In the genomic region with DNA sequence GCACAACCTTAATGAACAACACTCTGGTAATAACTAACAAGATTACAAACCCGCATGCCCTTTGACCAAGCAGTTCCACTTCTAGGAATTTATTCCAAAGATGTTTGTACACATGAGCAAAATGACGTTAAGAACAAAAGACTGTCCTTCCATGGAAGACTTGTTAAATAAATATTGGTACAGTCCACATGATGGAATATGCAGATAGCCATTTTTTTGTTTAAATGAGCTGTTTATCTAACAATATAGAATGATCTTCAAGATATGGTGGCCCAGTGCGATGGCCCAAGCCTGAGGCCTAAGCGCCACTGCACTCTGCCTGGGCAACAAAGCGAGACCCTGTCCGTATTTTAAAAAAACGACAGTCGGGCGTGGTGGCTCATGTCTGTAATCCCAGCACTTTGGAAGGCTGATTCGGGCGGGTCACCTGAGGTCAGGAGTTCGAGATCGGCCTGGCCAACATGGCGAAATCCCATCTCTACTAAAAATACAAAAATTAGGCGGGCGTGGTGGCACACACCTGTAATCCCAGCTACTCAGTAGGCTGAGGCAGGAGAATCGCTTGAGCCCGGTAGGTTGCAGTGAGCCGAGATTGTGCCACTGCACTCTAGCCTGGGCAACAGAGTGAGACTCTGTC, we compare ENCODE assay signal across 1 cellular context.
TF ChIP-seq lines count a peak whose summit lies in the region.

No MANE protein-coding gene starts in this region.

TF ChIP-seq in HepG2, 621 proteins besides CTCF, POLR2A, EP300 and RAD21 (continued from another document and continues in another):
- TF ChIP-seq NCOA2 (CRISPR knock-in tag; IDR thresholded peaks at IDR 0.05) (peak; percentile 91), ZMYM3 (CRISPR knock-in tag; IDR thresholded peaks at IDR 0.05) (peak; percentile 92), ZNF766 (CRISPR knock-in tag; IDR thresholded peaks at IDR 0.05; ENCODE audit: borderline replicate concordance) (no peak), MEIS2 (CRISPR knock-in tag; IDR thresholded peaks at IDR 0.05) (peak; percentile 45), TFAP4 (IDR thresholded peaks at IDR 0.05; ENCODE audit: borderline replicate concordance, low read depth) (peak; percentile 82; the same call in 1 of the 2 replicates), KDM3A (CRISPR knock-in tag; IDR thresholded peaks at IDR 0.05; ENCODE audit: low read depth) (peak; percentile 90), GFI1 (CRISPR knock-in tag; IDR thresholded peaks at IDR 0.05; ENCODE audit: borderline replicate concordance) (peak; percentile 49; the same call in 1 of the 2 replicates), SAP130 (CRISPR knock-in tag; IDR thresholded peaks at IDR 0.05; ENCODE audit: low read depth) (peak; percentile 83), ZNF549 (CRISPR knock-in tag; IDR thresholded peaks at IDR 0.05) (no peak), PAWR (CRISPR knock-in tag; IDR thresholded peaks at IDR 0.05; ENCODE audit: borderline replicate concordance) (no peak; the same call in 1 of the 2 replicates), ZBTB20 (CRISPR knock-in tag; IDR thresholded peaks at IDR 0.05; ENCODE audit: borderline replicate concordance, low read depth) (peak; percentile 87; the same call in 1 of the 2 replicates), ZNF224 (CRISPR knock-in tag; IDR thresholded peaks at IDR 0.05) (peak; percentile 21), SOX13 (IDR thresholded peaks at IDR 0.05) (peak; percentile 96; the same call in 1 of the 2 replicates), SOX13 (CRISPR knock-in tag; conservative IDR thresholded peaks at IDR 0.05 in 1 of 2, IDR thresholded peaks at IDR 0.05 in 1 of 2) (peak in 1 of 2 experiments; percentile 100; a peak in 2 of 4 replicates), ZNF3 (CRISPR knock-in tag; IDR thresholded peaks at IDR 0.05) (no peak; the same call in 1 of the 2 replicates), MIER3 (CRISPR knock-in tag; IDR thresholded peaks at IDR 0.05; ENCODE audit: borderline replicate concordance) (peak; percentile 64; the same call in 1 of the 2 replicates), ZNF629 (CRISPR knock-in tag; conservative IDR thresholded peaks at IDR 0.05) (0 out of 2 replicates have a peak, but pooled peaks have one; percentile 43), ZSCAN30 (CRISPR knock-in tag; IDR thresholded peaks at IDR 0.05) (peak; percentile 87; the same call in 1 of the 2 replicates), ELF4 (CRISPR knock-in tag; IDR thresholded peaks at IDR 0.05; ENCODE audit: borderline replicate concordance) (no peak), ZBTB3 (CRISPR knock-in tag; IDR thresholded peaks at IDR 0.05; ENCODE audit: borderline replicate concordance, low read depth) (peak; percentile 80; the same call in 1 of the 2 replicates), TEAD2 (CRISPR knock-in tag; IDR thresholded peaks at IDR 0.05) (no peak), ZNF12 (CRISPR knock-in tag; IDR thresholded peaks at IDR 0.05) (0 out of 2 replicates have a peak, but pooled peaks have one; percentile 16), CBFB (CRISPR knock-in tag; IDR thresholded peaks at IDR 0.05) (no peak), TBL1XR1 (IDR thresholded peaks at IDR 0.05; ENCODE audit: borderline replicate concordance, low read length, partially characterized antibody) (peak; percentile 94), ZNF740 (CRISPR knock-in tag; IDR thresholded peaks at IDR 0.05) (0 out of 2 replicates have a peak, but pooled peaks have one; percentile 57), HNF1A (IDR thresholded peaks at IDR 0.05; ENCODE audit: low read depth) (peak; percentile 64; the same call in 1 of the 2 replicates), HNF1A (CRISPR knock-in tag; IDR thresholded peaks at IDR 0.05; ENCODE audit: borderline replicate concordance) (peak; percentile 69; the same call in 1 of the 2 replicates), SALL2 (CRISPR knock-in tag; IDR thresholded peaks at IDR 0.05) (no peak), NFKB2 (CRISPR knock-in tag; IDR thresholded peaks at IDR 0.05; ENCODE audit: borderline replicate concordance) (no peak), THAP11 (CRISPR knock-in tag; IDR thresholded peaks at IDR 0.05) (peak; percentile 81), SP5 (CRISPR knock-in tag; IDR thresholded peaks at IDR 0.05; ENCODE audit: borderline replicate concordance, low read depth) (peak; percentile 98), ATF7 (IDR thresholded peaks at IDR 0.05) (no peak), ATF7 (CRISPR knock-in tag; IDR thresholded peaks at IDR 0.05) (no peak), ZNF362 (CRISPR knock-in tag; IDR thresholded peaks at IDR 0.05; ENCODE audit: borderline replicate concordance) (peak; percentile 82; the same call in 1 of the 2 replicates), ZFP36 (IDR thresholded peaks at IDR 0.05; ENCODE audit: borderline replicate concordance, low read depth, low read length, partially characterized antibody) (no peak)
- TF ChIP-seq, protein P1, sequence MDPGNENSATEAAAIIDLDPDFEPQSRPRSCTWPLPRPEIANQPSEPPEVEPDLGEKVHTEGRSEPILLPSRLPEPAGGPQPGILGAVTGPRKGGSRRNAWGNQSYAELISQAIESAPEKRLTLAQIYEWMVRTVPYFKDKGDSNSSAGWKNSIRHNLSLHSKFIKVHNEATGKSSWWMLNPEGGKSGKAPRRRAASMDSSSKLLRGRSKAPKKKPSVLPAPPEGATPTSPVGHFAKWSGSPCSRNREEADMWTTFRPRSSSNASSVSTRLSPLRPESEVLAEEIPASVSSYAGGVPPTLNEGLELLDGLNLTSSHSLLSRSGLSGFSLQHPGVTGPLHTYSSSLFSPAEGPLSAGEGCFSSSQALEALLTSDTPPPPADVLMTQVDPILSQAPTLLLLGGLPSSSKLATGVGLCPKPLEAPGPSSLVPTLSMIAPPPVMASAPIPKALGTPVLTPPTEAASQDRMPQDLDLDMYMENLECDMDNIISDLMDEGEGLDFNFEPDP (CRISPR knock-in tag; conservative IDR thresholded peaks at IDR 0.05): 0 out of 2 replicates have a peak, but pooled peaks have one; percentile 63
- TF ChIP-seq, protein P2, sequence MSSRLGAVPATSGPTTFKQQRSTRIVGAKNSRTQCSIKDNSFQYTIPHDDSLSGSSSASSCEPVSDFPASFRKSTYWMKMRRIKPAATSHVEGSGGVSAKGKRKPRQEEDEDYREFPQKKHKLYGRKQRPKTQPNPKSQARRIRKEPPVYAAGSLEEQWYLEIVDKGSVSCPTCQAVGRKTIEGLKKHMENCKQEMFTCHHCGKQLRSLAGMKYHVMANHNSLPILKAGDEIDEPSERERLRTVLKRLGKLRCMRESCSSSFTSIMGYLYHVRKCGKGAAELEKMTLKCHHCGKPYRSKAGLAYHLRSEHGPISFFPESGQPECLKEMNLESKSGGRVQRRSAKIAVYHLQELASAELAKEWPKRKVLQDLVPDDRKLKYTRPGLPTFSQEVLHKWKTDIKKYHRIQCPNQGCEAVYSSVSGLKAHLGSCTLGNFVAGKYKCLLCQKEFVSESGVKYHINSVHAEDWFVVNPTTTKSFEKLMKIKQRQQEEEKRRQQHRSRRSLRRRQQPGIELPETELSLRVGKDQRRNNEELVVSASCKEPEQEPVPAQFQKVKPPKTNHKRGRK (CRISPR knock-in tag; IDR thresholded peaks at IDR 0.05): no peak
- TF ChIP-seq, protein P3, sequence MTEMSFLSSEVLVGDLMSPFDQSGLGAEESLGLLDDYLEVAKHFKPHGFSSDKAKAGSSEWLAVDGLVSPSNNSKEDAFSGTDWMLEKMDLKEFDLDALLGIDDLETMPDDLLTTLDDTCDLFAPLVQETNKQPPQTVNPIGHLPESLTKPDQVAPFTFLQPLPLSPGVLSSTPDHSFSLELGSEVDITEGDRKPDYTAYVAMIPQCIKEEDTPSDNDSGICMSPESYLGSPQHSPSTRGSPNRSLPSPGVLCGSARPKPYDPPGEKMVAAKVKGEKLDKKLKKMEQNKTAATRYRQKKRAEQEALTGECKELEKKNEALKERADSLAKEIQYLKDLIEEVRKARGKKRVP (CRISPR knock-in tag; IDR thresholded peaks at IDR 0.05): peak in 1 of 2 experiments; percentile 18; a peak in 1 of 4 replicates
- TF ChIP-seq, protein P4, sequence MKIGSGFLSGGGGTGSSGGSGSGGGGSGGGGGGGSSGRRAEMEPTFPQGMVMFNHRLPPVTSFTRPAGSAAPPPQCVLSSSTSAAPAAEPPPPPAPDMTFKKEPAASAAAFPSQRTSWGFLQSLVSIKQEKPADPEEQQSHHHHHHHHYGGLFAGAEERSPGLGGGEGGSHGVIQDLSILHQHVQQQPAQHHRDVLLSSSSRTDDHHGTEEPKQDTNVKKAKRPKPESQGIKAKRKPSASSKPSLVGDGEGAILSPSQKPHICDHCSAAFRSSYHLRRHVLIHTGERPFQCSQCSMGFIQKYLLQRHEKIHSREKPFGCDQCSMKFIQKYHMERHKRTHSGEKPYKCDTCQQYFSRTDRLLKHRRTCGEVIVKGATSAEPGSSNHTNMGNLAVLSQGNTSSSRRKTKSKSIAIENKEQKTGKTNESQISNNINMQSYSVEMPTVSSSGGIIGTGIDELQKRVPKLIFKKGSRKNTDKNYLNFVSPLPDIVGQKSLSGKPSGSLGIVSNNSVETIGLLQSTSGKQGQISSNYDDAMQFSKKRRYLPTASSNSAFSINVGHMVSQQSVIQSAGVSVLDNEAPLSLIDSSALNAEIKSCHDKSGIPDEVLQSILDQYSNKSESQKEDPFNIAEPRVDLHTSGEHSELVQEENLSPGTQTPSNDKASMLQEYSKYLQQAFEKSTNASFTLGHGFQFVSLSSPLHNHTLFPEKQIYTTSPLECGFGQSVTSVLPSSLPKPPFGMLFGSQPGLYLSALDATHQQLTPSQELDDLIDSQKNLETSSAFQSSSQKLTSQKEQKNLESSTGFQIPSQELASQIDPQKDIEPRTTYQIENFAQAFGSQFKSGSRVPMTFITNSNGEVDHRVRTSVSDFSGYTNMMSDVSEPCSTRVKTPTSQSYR (CRISPR knock-in tag; IDR thresholded peaks at IDR 0.05; ENCODE audit: borderline replicate concordance): 0 out of 2 replicates have a peak, but pooled peaks have one; percentile 13
- TF ChIP-seq, protein P5, sequence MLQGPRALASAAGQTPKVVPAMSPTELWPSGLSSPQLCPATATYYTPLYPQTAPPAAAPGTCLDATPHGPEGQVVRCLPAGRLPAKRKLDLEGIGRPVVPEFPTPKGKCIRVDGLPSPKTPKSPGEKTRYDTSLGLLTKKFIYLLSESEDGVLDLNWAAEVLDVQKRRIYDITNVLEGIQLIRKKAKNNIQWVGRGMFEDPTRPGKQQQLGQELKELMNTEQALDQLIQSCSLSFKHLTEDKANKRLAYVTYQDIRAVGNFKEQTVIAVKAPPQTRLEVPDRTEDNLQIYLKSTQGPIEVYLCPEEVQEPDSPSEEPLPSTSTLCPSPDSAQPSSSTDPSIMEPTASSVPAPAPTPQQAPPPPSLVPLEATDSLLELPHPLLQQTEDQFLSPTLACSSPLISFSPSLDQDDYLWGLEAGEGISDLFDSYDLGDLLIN (CRISPR knock-in tag; IDR thresholded peaks at IDR 0.05; ENCODE audit: borderline replicate concordance): peak; percentile 84; the same call in 1 of the 2 replicates
- TF ChIP-seq, protein P6, sequence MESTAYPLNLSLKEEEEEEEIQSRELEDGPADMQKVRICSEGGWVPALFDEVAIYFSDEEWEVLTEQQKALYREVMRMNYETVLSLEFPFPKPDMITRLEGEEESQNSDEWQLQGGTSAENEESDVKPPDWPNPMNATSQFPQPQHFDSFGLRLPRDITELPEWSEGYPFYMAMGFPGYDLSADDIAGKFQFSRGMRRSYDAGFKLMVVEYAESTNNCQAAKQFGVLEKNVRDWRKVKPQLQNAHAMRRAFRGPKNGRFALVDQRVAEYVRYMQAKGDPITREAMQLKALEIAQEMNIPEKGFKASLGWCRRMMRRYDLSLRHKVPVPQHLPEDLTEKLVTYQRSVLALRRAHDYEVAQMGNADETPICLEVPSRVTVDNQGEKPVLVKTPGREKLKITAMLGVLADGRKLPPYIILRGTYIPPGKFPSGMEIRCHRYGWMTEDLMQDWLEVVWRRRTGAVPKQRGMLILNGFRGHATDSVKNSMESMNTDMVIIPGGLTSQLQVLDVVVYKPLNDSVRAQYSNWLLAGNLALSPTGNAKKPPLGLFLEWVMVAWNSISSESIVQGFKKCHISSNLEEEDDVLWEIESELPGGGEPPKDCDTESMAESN (CRISPR knock-in tag; conservative IDR thresholded peaks at IDR 0.05): peak; percentile 33; the same call in 1 of the 2 replicates
